ENCODE assay signal across 18 cellular contexts in genomic region chr2:237200462-237200861, GRCh38.
"Had no signal": no experiment of that assay in that cellular context is flagged by ENCODE, and none has a peak within 500 bp of the region (broad histone marks: within the 10 kb centered on the region; RNA-seq: fewer than 3 reads in every experiment).

No MANE protein-coding gene starts in this region.

- DNase-seq: activated CD4-positive, alpha-beta memory T cell treated with anti-CD3 and anti-CD28 coated beads, Interleukin-2, amount 10 ng/mL, durations not matched to agents 7 days and 5 days; activated CD4-positive, alpha-beta T cell treated with anti-CD3 and anti-CD28 coated beads for 48 hours; activated CD4-positive, CD25-positive, alpha-beta regulatory T cell; activated effector memory CD4-positive, alpha-beta T cell treated with anti-CD3 and anti-CD28 coated beads, Interleukin-2, amount 50 U/mL, for 16 hours; activated T-cell treated with anti-CD3 and anti-CD28 coated beads, Interleukin-2, amount 50 U/mL, for 48 hours; foreskin melanocyte; glutamatergic neuron; hypothalamus; right lobe of liver; spleen; stimulated activated CD4-positive, alpha-beta T cell treated with anti-CD3 and anti-CD28 coated beads, Interleukin-4, amount 100 ng/mL, for 4 hours; T-helper 1 cell; T-helper 9 cell had no signal

- H3K4me1 Mint-ChIP-seq: activated CD4-positive, alpha-beta memory T cell treated with anti-CD3 and anti-CD28 coated beads, Interleukin-2, amount 10 ng/mL, durations not matched to agents 7 days and 5 days; stimulated activated memory B cell treated with anti-CD40 and anti-IgM and Interleukin-4, amounts not matched to agents 10 μg/mL and 1 μg/mL and 100 μg/mL, for 72 hours had no signal

- H3K27ac ChIP-seq: epithelial cell of prostate, right lobe of liver, spleen had no signal

- H3K4me3 ChIP-seq: right lobe of liver, spleen had no signal

- H3K4me1 ChIP-seq: right lobe of liver, spleen had no signal

- H3K9me3 Mint-ChIP-seq: activated CD4-positive, alpha-beta memory T cell treated with anti-CD3 and anti-CD28 coated beads, Interleukin-2, amount 10 ng/mL, durations not matched to agents 7 days and 5 days; activated naive CD4-positive, alpha-beta T cell treated with anti-CD3 and anti-CD28 coated beads, Interleukin-2, amount 50 U/mL, for 72 hours; neural crest cell; stimulated activated memory B cell treated with anti-CD40 and anti-IgM and Interleukin-4, amounts not matched to agents 10 μg/mL and 1 μg/mL and 100 μg/mL, for 72 hours had no signal

- H3K36me3 Mint-ChIP-seq: activated naive CD4-positive, alpha-beta T cell treated with anti-CD3 and anti-CD28 coated beads, Interleukin-2, amount 50 U/mL, for 72 hours; stimulated activated memory B cell treated with anti-CD40 and anti-IgM and Interleukin-4, amounts not matched to agents 10 μg/mL and 1 μg/mL and 100 μg/mL, for 72 hours had no signal

- H3K27ac Mint-ChIP-seq: activated CD4-positive, alpha-beta memory T cell treated with anti-CD3 and anti-CD28 coated beads, Interleukin-2, amount 10 ng/mL, durations not matched to agents 7 days and 5 days; activated naive CD4-positive, alpha-beta T cell treated with anti-CD3 and anti-CD28 coated beads, Interleukin-2, amount 50 U/mL, for 72 hours; stimulated activated memory B cell treated with anti-CD40 and anti-IgM and Interleukin-4, amounts not matched to agents 10 μg/mL and 1 μg/mL and 100 μg/mL, for 72 hours had no signal

- H3K27me3 ChIP-seq: right lobe of liver had no signal

- H3K9me3 ChIP-seq: right lobe of liver had no signal

- H3K36me3 ChIP-seq: right lobe of liver, spleen had no signal

- H3K4me3 Mint-ChIP-seq: activated CD4-positive, alpha-beta memory T cell treated with anti-CD3 and anti-CD28 coated beads, Interleukin-2, amount 10 ng/mL, durations not matched to agents 7 days and 5 days; neural crest cell; stimulated activated memory B cell treated with anti-CD40 and anti-IgM and Interleukin-4, amounts not matched to agents 10 μg/mL and 1 μg/mL and 100 μg/mL, for 72 hours had no signal

- ATAC-seq: activated naive CD4-positive, alpha-beta T cell treated with anti-CD3 and anti-CD28 coated beads, Interleukin-2, amount 50 U/mL, for 72 hours; left lobe of liver; right lobe of liver; stimulated activated memory B cell treated with anti-CD40 and anti-IgM and Interleukin-4, amounts not matched to agents 10 μg/mL and 1 μg/mL and 100 μg/mL, for 72 hours had no signal
